13 cellular contexts compared by ENCODE assay signal in the genomic region with DNA sequence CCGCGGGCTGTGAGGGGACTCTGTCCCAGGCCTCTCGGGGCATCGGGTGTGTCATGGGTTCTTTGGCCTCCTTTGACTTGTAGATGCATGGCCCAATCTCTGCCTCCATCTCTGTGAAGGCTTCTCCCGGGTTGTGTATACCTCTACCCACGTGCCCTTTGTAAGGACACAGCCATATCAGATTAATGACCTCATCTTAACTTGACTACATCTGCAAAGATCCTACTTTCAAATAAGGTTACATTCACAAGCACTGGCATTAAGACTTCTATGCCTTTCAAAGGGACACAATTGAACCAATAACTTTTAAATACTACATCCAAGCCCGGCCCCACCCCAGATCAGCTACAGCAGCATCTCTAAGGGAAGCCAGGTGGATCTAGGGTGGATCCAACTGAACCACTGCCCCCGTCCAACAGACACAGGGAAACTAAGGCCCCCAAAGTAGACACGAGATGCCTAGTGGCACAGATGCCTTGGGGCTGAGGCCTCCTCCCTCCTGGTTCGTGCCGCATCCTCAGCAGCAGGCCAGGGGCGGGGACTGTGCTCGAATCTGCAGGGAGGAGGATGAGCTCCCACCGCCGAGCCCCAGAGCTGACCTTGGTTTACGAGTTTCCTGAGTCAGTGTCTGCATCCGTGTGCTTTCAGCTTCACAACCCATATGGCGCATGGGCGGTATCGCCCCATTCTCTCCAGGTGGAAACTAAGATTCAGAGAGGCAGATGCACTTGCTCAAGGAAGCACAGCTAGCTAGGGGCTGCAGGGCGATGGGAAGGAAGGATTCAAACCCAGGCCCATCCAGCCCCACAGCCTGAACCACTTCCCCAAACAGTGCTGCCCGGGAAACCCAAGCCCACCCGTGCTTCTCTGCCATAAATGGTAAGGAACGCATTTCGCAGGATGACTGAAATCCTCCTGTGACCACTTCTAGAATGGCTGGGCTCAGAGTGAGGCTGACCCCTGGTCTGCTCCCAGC.
DNase-seq lines count a peak whose midpoint lies in the region; ATAC-seq and TF ChIP-seq lines count a peak whose summit lies in the region.
"Had no signal": no experiment of that assay in that cellular context is flagged by ENCODE, and none has a peak within 500 bp of the region (broad histone marks: within the 10 kb centered on the region; RNA-seq: fewer than 3 reads in every experiment).

No MANE protein-coding gene starts in this region.

- CTCF ChIA-PET in HEK293 (lab: Yijun Ruan, JAX), result no interaction called here

- WGBS in spleen, 5 donors, result 77 to 88% (median 85%) methylated on average over 21 to 25 of the region's 25 CpGs

- no peak overlapping the region for H3K27ac Mint-ChIP-seq in stimulated activated naive CD8-positive, alpha-beta T cell treated with anti-CD3 and anti-CD28 coated beads, Interleukin-15, amount 100 ng/mL, for 72 hours

- H3K36me3 ChIP-seq in HEK293 (ENCODE audit: control insufficient read depth in 2 of 2, insufficient read depth in 1 of 2, low read length in 2 of 2) (no peaks in the 10 kb centered on the region), RWPE2 (ENCODE audit: low read depth) (no peaks in the 10 kb centered on the region), spleen (no peaks in the 10 kb centered on the region)
- H3K36me3 ChIP-seq: BLaER1 treated with 17β-estradiol and CSF1 and Interleukin-3, amounts not matched to agents 10 nM and 100 nM had no signal

- ATAC-seq in RWPE2 (ENCODE audit: low read depth) (no peak), HG03342 (IDR thresholded peaks at IDR 0.05; ENCODE audit: unreplicated experiment) (no peak)
- no peak for ATAC-seq in stimulated activated naive CD8-positive, alpha-beta T cell treated with anti-CD3 and anti-CD28 coated beads, Interleukin-15, amount 100 ng/mL, for 72 hours

- H3K4me1 ChIP-seq in HEK293 (ENCODE audit: control insufficient read depth, insufficient read depth, low read length) (no peaks in the 10 kb centered on the region), RWPE2 (ENCODE audit: insufficient read depth, poor library complexity, severe bottlenecking) (no peaks in the 10 kb centered on the region), spleen (peaks cover 0 to 11% (median 1%) of the 10 kb centered on the region in 6 donors)

- no peaks in the 10 kb centered on the region for H3K4me1 Mint-ChIP-seq in stimulated activated naive CD8-positive, alpha-beta T cell treated with anti-CD3 and anti-CD28 coated beads, Interleukin-15, amount 100 ng/mL, for 72 hours
- H3K4me1 Mint-ChIP-seq: CD4-positive, CD25-positive, alpha-beta regulatory T cell had no signal

- TF ChIP-seq CTCF in HEK293 (tag by site-specific recombination; IDR thresholded peaks at IDR 0.05) (no peak), RWPE2 (IDR thresholded peaks at IDR 0.05; ENCODE audit: poor library complexity, severe bottlenecking) (no peak), spleen (IDR thresholded peaks at IDR 0.05 in 8 of 11, conservative IDR thresholded peaks at IDR 0.05 in 3 of 11) (no peak)

- H3K27ac ChIP-seq in HEK293 (ENCODE audit: extremely low read depth, low read depth, low read length), result no peak overlapping the region
- H3K27ac ChIP-seq in RWPE2 (ENCODE audit: poor library complexity, severe bottlenecking), result no peak overlapping the region
- no peak overlapping the region for H3K27ac ChIP-seq in spleen
- H3K27ac ChIP-seq: BLaER1 treated with 17β-estradiol and CSF1 and Interleukin-3, amounts not matched to agents 10 nM and 100 nM; GM23248 had no signal

- POLR2A ChIA-PET in HEK293 (lab: Yijun Ruan, JAX), result no interaction called here

- intact Hi-C loops in spleen (cut with DNase I; ENCODE audit: low total_unique reads), result no loop called here

- H3K27me3 ChIP-seq in RWPE2 (ENCODE audit: insufficient read depth, poor library complexity, severe bottlenecking) (no peaks in the 10 kb centered on the region), spleen (replicated peaks in 1 of 7) (peaks cover 0 to 61% (median 3%) of the 10 kb centered on the region in 7 donors)

- H3K4me3 Mint-ChIP-seq in stimulated activated naive CD8-positive, alpha-beta T cell treated with anti-CD3 and anti-CD28 coated beads, Interleukin-15, amount 100 ng/mL, for 72 hours, result no peak overlapping the region
- H3K4me3 Mint-ChIP-seq: CD4-positive, CD25-positive, alpha-beta regulatory T cell had no signal

- DNase-seq in RWPE2 (ENCODE audit: low spot score) (peak; percentile 43), left kidney (ENCODE audit: low read depth, low spot score) (peak; percentile 59), spleen (peak; percentile 32), T-helper 9 cell (no peak)
- no peak for DNase-seq in stimulated activated naive CD8-positive, alpha-beta T cell treated with anti-CD3 and anti-CD28 coated beads, Interleukin-15, amount 100 ng/mL, for 72 hours
- DNase-seq: ACHN; Calu3; CD4-positive, CD25-positive, alpha-beta regulatory T cell; DMS 273 treated with DMSO at 0.1 percent for 48 hours; GM23248 had no signal

- H3K4me3 ChIP-seq in HEK293 (ENCODE audit: low read depth, low read length) (no peak overlapping the region), RWPE2 (ENCODE audit: severe bottlenecking) (no peak overlapping the region), spleen (no peak overlapping the region)
- H3K4me3 ChIP-seq: BLaER1 treated with 17β-estradiol and CSF1 and Interleukin-3, amounts not matched to agents 10 nM and 100 nM; GM23248 had no signal

- no peak for TF ChIP-seq POLR2A in spleen (IDR thresholded peaks at IDR 0.05)

- no peaks in the 10 kb centered on the region for H3K9me3 ChIP-seq in HEK293 (ENCODE audit: control insufficient read depth, insufficient read depth, low read depth, low read length)
- H3K9me3 ChIP-seq in RWPE2 (ENCODE audit: severe bottlenecking), result no peaks in the 10 kb centered on the region
- H3K9me3 ChIP-seq in spleen, result no peaks in the 10 kb centered on the region
- H3K9me3 ChIP-seq: BLaER1 treated with 17β-estradiol and CSF1 and Interleukin-3, amounts not matched to agents 10 nM and 100 nM had no signal

- H3K27me3 Mint-ChIP-seq in stimulated activated naive CD8-positive, alpha-beta T cell treated with anti-CD3 and anti-CD28 coated beads, Interleukin-15, amount 100 ng/mL, for 72 hours, result peaks cover 22% of the 10 kb centered on the region

- no peaks in the 10 kb centered on the region for H3K9me3 Mint-ChIP-seq in stimulated activated naive CD8-positive, alpha-beta T cell treated with anti-CD3 and anti-CD28 coated beads, Interleukin-15, amount 100 ng/mL, for 72 hours
- H3K9me3 Mint-ChIP-seq: CD4-positive, CD25-positive, alpha-beta regulatory T cell had no signal

TF ChIP-seq in HEK293, 187 proteins besides CTCF, POLR2A, EP300 and RAD21:
- TF ChIP-seq, protein P1, sequence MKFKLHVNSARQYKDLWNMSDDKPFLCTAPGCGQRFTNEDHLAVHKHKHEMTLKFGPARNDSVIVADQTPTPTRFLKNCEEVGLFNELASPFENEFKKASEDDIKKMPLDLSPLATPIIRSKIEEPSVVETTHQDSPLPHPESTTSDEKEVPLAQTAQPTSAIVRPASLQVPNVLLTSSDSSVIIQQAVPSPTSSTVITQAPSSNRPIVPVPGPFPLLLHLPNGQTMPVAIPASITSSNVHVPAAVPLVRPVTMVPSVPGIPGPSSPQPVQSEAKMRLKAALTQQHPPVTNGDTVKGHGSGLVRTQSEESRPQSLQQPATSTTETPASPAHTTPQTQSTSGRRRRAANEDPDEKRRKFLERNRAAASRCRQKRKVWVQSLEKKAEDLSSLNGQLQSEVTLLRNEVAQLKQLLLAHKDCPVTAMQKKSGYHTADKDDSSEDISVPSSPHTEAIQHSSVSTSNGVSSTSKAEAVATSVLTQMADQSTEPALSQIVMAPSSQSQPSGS (tag by site-specific recombination; IDR thresholded peaks at IDR 0.05; ENCODE audit: low read depth), result peak; percentile 39; the same call in 1 of the 2 replicates
- no peak for TF ChIP-seq ZNF830 (tag by site-specific recombination; IDR thresholded peaks at IDR 0.05; ENCODE audit: low read depth)
TF ChIP-seq in HEK293: peak in this region for 1.

Comparison
In these comparisons a context has a peak if more than half of its experiments do, and no peak if none do; other contexts are left out.
1. DNase-seq: peak in RWPE2 (single experiment), left kidney (single experiment) and spleen (single experiment); none in T-helper 9 cell (single experiment) and stimulated activated naive CD8-positive, alpha-beta T cell treated with anti-CD3 and anti-CD28 coated beads, Interleukin-15, amount 100 ng/mL, for 72 hours (0 of 2).